ENCODE assay signal across 8 cellular contexts in the genomic region with DNA sequence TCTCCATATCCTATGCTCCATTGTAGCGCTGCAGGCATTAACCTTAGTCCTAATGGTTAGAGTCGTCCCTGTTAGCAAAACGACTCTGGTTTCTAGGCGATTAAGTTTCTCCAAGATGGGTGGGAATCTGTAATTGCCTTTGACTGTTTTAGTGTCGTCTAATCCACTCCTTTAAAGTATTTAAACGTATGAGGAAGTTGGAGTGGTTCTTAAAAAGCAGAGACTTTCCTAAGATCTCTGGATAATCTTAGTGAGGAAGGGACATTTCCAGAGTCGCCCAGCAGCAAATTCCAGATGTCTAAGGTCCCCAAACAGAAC. TPM values are rescaled to one million over a fixed set of nuclear protein-coding genes. Genes with fewer than 3 reads are reported as not detected.
DNase-seq lines count a peak whose midpoint lies in the region; ATAC-seq and TF ChIP-seq lines count a peak whose summit lies in the region.

No MANE protein-coding gene starts in this region.

- ATAC-seq in IMR-90 (ENCODE audit: low read depth): no peak
- ATAC-seq in activated naive CD8-positive, alpha-beta T cell treated with anti-CD3 and anti-CD28 coated beads, Interleukin-2, amount 50 U/mL, for 24 hours: no peak
- ATAC-seq in HG02610 (IDR thresholded peaks at IDR 0.05; ENCODE audit: unreplicated experiment): no peak
- ATAC-seq in HG02798 (IDR thresholded peaks at IDR 0.05; ENCODE audit: poor library complexity, unreplicated experiment): no peak
- ATAC-seq in GM19324 (IDR thresholded peaks at IDR 0.05; ENCODE audit: low FRiP score, unreplicated experiment): no peak

- H3K79me1 ChIP-seq in IMR-90 (ENCODE audit: low read depth in 1 of 2, low read length in 2 of 2): peaks cover 10 to 32% of the 10 kb centered on the region in 2 experiments

- H2BK15ac ChIP-seq in IMR-90 (ENCODE audit: low read depth, low read length): no peak overlapping the region

- peak overlapping the region; percentile 87 for H3K56ac ChIP-seq in IMR-90 (ENCODE audit: extremely low read depth, insufficient read depth, low read length)

- TF ChIP-seq POLR2A in IMR-90 (IDR thresholded peaks at IDR 0.05; ENCODE audit: low read depth, low read length): no peak
- no peak for TF ChIP-seq POLR2A in stomach (IDR thresholded peaks at IDR 0.05)

- no peaks in the 10 kb centered on the region for H3K9me3 ChIP-seq in IMR-90 (ENCODE audit: control insufficient read depth, insufficient read depth, low read length)
- no peaks in the 10 kb centered on the region for H3K9me3 ChIP-seq in stomach

- peaks cover 66% of the 10 kb centered on the region for H3K36me3 Mint-ChIP-seq in activated naive CD8-positive, alpha-beta T cell treated with anti-CD3 and anti-CD28 coated beads, Interleukin-2, amount 50 U/mL, for 24 hours (ENCODE audit: low read depth)
- peaks cover 14 to 35% (median 16%) of the 10 kb centered on the region in 3 donors for H3K36me3 Mint-ChIP-seq in immature natural killer cell

- H2BK20ac ChIP-seq in IMR-90 (ENCODE audit: low read depth, low read length): no peak overlapping the region

- no peaks in the 10 kb centered on the region for H3K9me1 ChIP-seq in IMR-90 (ENCODE audit: insufficient read depth, low read length)

- H2AK9ac ChIP-seq in IMR-90 (replicated peaks; ENCODE audit: low read depth, low read length, poor library complexity): peak overlapping the region; percentile 7

- H3K4me1 Mint-ChIP-seq in activated naive CD8-positive, alpha-beta T cell treated with anti-CD3 and anti-CD28 coated beads, Interleukin-2, amount 50 U/mL, for 24 hours: peaks cover 43% of the 10 kb centered on the region
- peaks cover 44 to 78% of the 10 kb centered on the region in 2 donors for H3K4me1 Mint-ChIP-seq in immature natural killer cell

- H4K5ac ChIP-seq in IMR-90 (ENCODE audit: low read depth, low read length): peak overlapping the region; percentile 87

- intact Hi-C loops in IMR-90 (cut with micrococcal nuclease) (loop anchor here (10.0 kb wide), 1 partner anchor 991 kb away; no protein-coding TSS in a partner anchor), stomach (cut with DNase I; ENCODE audit: low total_unique reads) (no loop called here)

- BruUV-seq in IMR-90 (replicated peaks; lab: Mats Ljungman, UMichigan): TSS peak; percentile 76

- H4K20me1 ChIP-seq in IMR-90 (ENCODE audit: insufficient read depth, low read length): no peaks in the 10 kb centered on the region

- H2BK120ac ChIP-seq in IMR-90 (ENCODE audit: low read depth, low read length): no peak overlapping the region

- H3K36me3 ChIP-seq in IMR-90 (ENCODE audit: control insufficient read depth, insufficient read depth, low read length) (peaks cover 5% of the 10 kb centered on the region), stomach (peaks cover 14 to 65% (median 61%) of the 10 kb centered on the region in 4 donors)

- TF ChIP-seq EP300 in stomach (IDR thresholded peaks at IDR 0.05): no peak

- H4K8ac ChIP-seq in IMR-90 (ENCODE audit: low read depth in 2 of 2, low read length in 2 of 2): peak overlapping the region; percentile 85 to 98

- DNase-seq in IMR-90 (no peak), immature natural killer cell (no peak), stomach (no peak), NCI-H2081 (lab: John Stamatoyannopoulos, UW) (no peak)
- no peak for DNase-seq in activated naive CD8-positive, alpha-beta T cell treated with anti-CD3 and anti-CD28 coated beads, Interleukin-2, amount 50 U/mL, for 24 hours

- H3K9ac ChIP-seq in IMR-90 (ENCODE audit: low read depth, low read length): peak overlapping the region; percentile 95

- peak overlapping the region; percentile 99 for H2AFZ ChIP-seq in IMR-90 (replicated peaks; ENCODE audit: low read length, poor library complexity)

- peak overlapping the region; percentile 38 for H4K91ac ChIP-seq in IMR-90 (ENCODE audit: insufficient read depth, low read depth, low read length)

- no peak for TF ChIP-seq CTCF in IMR-90 (conservative IDR thresholded peaks at IDR 0.05; ENCODE audit: low read depth, low read length)
- TF ChIP-seq CTCF in stomach (IDR thresholded peaks at IDR 0.05): no peak

- WGBS in IMR-90 (ENCODE audit: extremely low coverage in 2 of 2, insufficient read length in 1 of 2), 2 experiments: no CpG with 5 or more reads among the region's 7 CpGs
- WGBS in stomach, 5 donors: 0% methylated on average over 7 of the region's 7 CpGs

- H3K4ac ChIP-seq in IMR-90 (ENCODE audit: low read depth, low read length): peak overlapping the region; percentile 85

- dilution Hi-C loops in IMR-90 (cut with HindIII; ENCODE audit: low sequenced_read_pairs, unreplicated experiment): no loop called here

- H3K27me3 ChIP-seq in IMR-90 (ENCODE audit: control insufficient read depth, insufficient read depth, low read length): no peaks in the 10 kb centered on the region
- H3K27me3 ChIP-seq in stomach: no peaks in the 10 kb centered on the region

- H2AK5ac ChIP-seq in IMR-90 (ENCODE audit: low read depth, low read length): peak overlapping the region; percentile 44; the same call in 1 of the 2 replicates

- peak overlapping the region; percentile 99 for H3K4me3 Mint-ChIP-seq in activated naive CD8-positive, alpha-beta T cell treated with anti-CD3 and anti-CD28 coated beads, Interleukin-2, amount 50 U/mL, for 24 hours
- H3K4me3 Mint-ChIP-seq in immature natural killer cell: peak overlapping the region; percentile 98 to 100 (median 100)

- H3K4me3 ChIP-seq in IMR-90 (ENCODE audit: insufficient read depth, low read depth, low read length) (peak overlapping the region; percentile 67), stomach (peak overlapping the region; percentile 65 to 79 (median 72))

- in situ Hi-C loops in IMR-90 (cut with MboI; ENCODE audit: low sequenced_read_pairs): loop anchor here (10.0 kb wide), 1 partner anchor 171 kb away; a partner anchor contains a TSS

- H3K27ac ChIP-seq in IMR-90 (ENCODE audit: insufficient read depth, low read length): peak overlapping the region; percentile 76
- H3K27ac ChIP-seq in stomach: peak overlapping the region; percentile 95 to 99 (median 97)

- H3K23ac ChIP-seq in IMR-90 (ENCODE audit: low read depth, low read length): peak overlapping the region; percentile 93

- H3K4me2 ChIP-seq in IMR-90 (ENCODE audit: low read depth, low read length): peak overlapping the region; percentile 49

- peak overlapping the region; percentile 99 for H3K27ac Mint-ChIP-seq in activated naive CD8-positive, alpha-beta T cell treated with anti-CD3 and anti-CD28 coated beads, Interleukin-2, amount 50 U/mL, for 24 hours
- peak overlapping the region; percentile 100 for H3K27ac Mint-ChIP-seq in immature natural killer cell

- no peaks in the 10 kb centered on the region for H3K9me3 Mint-ChIP-seq in activated naive CD8-positive, alpha-beta T cell treated with anti-CD3 and anti-CD28 coated beads, Interleukin-2, amount 50 U/mL, for 24 hours
- H3K9me3 Mint-ChIP-seq in immature natural killer cell: no peaks in the 10 kb centered on the region

- H3K27me3 Mint-ChIP-seq in activated naive CD8-positive, alpha-beta T cell treated with anti-CD3 and anti-CD28 coated beads, Interleukin-2, amount 50 U/mL, for 24 hours: peaks cover 3% of the 10 kb centered on the region
- H3K27me3 Mint-ChIP-seq in immature natural killer cell (ENCODE audit: low read depth in 3 of 3): peaks cover 9 to 13% (median 10%) of the 10 kb centered on the region in 3 donors

- CTCF ChIA-PET in IMR-90 (lab: Yijun Ruan, JAX): interaction anchor here (1.3 kb wide), 1 partner anchor 94 kb away, joined by 4 read pairs; no protein-coding TSS in a partner anchor

- peak overlapping the region; percentile 70 for H2BK5ac ChIP-seq in IMR-90 (ENCODE audit: low read depth, low read length, poor library complexity, severe bottlenecking)

- no peaks in the 10 kb centered on the region for H3K4me1 ChIP-seq in IMR-90 (ENCODE audit: control insufficient read depth, insufficient read depth, low read length)
- H3K4me1 ChIP-seq in stomach: peaks cover 7 to 45% (median 34%) of the 10 kb centered on the region in 4 donors

- POLR2A ChIA-PET in IMR-90 (lab: Charles Lee; ENCODE audit: unreplicated experiment): no interaction called here

- H3K18ac ChIP-seq in IMR-90 (ENCODE audit: low read depth, low read length): peak overlapping the region; percentile 61

- peak overlapping the region; percentile 88 for H3K14ac ChIP-seq in IMR-90 (replicated peaks; ENCODE audit: low read depth, low read length)

- TF ChIP-seq RAD21 in IMR-90 (IDR thresholded peaks at IDR 0.05; ENCODE audit: low read length): no peak

TF ChIP-seq in IMR-90, 13 proteins besides CTCF, POLR2A, EP300 and RAD21 (continues in another document):
- TF ChIP-seq CHD1 (IDR thresholded peaks at IDR 0.05; ENCODE audit: low read depth, low read length): no peak
- no peak for TF ChIP-seq CEBPB (IDR thresholded peaks at IDR 0.05; ENCODE audit: low read depth, low read length)
- no peak for TF ChIP-seq FOS (IDR thresholded peaks at IDR 0.05; ENCODE audit: low read depth, low read length)
- no peak for TF ChIP-seq RFX5 (IDR thresholded peaks at IDR 0.05; ENCODE audit: low read depth, low read length)

RNA-seq across cellular contexts. Expression of a gene that starts 0.3 kb away (rescaled TPM):
- total RNA-seq in IMR-90 (2012; rRNA removed) (8.6 and 23.9 TPM in 2 replicates), stomach (10 to 100 TPM in 4 of 5 donors, 1 to 10 TPM in 1; 4.3 to 63.6 (median 17.4) TPM)
- polyA plus RNA-seq in IMR-90 (2012; rRNA removed) (12.2 and 13.4 TPM in 2 replicates), immature natural killer cell (10 to 100 TPM; 44.8 to 77.0 (median 45.5) TPM), stomach (10 to 100 TPM; 19.6 to 32.9 (median 30.4) TPM)
- polyA plus RNA-seq in IMR-90 (2012; cell fraction: cytosol; rRNA removed): 7.5 and 7.9 TPM in 2 replicates
- 1.3 and 11.1 TPM in 2 replicates for polyA plus RNA-seq in IMR-90 (2012; cell fraction: nucleus; rRNA removed; ENCODE audit: low replicate concordance)

RNA-seq across cellular contexts. Expression of a gene that starts 0.5 kb away (rescaled TPM):
- 9.1 and 13.1 TPM in 2 replicates for total RNA-seq in IMR-90 (2012; rRNA removed)
- 7.4 and 8.8 TPM in 2 replicates for polyA plus RNA-seq in IMR-90 (2012; rRNA removed)
- polyA plus RNA-seq in IMR-90 (2012; cell fraction: cytosol; rRNA removed): 3.8 and 5.9 TPM in 2 replicates
- polyA plus RNA-seq in IMR-90 (2012; cell fraction: nucleus; rRNA removed; ENCODE audit: low replicate concordance): 2.8 and 7.8 TPM in 2 replicates
- 10 to 100 TPM in 2 of 3 donors, 1 to 10 TPM in 1; 7.8 to 18.9 (median 15.4) TPM for polyA plus RNA-seq in immature natural killer cell
- 10 to 100 TPM; 13.8 to 26.8 (median 20.6) TPM for total RNA-seq in stomach
- polyA plus RNA-seq in stomach: 1 to 10 TPM; 5.0 to 7.6 (median 7.5) TPM

RNA-seq across cellular contexts. Expression of a gene that starts 28.8 kb away (rescaled TPM):
- total RNA-seq in IMR-90 (2012; rRNA removed): 8.4 and 12.2 TPM in 2 replicates
- polyA plus RNA-seq in IMR-90 (2012; rRNA removed): 3.8 and 4.1 TPM in 2 replicates
- 0.70 and 0.81 TPM in 2 replicates for polyA plus RNA-seq in IMR-90 (2012; cell fraction: cytosol; rRNA removed)
- 0.71 and 4.5 TPM in 2 replicates for polyA plus RNA-seq in IMR-90 (2012; cell fraction: nucleus; rRNA removed; ENCODE audit: low replicate concordance)
- 10 to 100 TPM in 1 of 3 donors, 1 to 10 TPM in 2; 6.2 to 10.8 (median 7.4) TPM for polyA plus RNA-seq in immature natural killer cell
- total RNA-seq in stomach: 10 to 100 TPM in 1 of 5 donors, 1 to 10 TPM in 3, not detected in 1; 3.6 to 17.6 (median 6.8) TPM
- 10 to 100 TPM in 1 of 3 donors, 1 to 10 TPM in 2; 4.3 to 14.1 (median 4.5) TPM for polyA plus RNA-seq in stomach
